13 cellular contexts compared by ENCODE assay signal in genomic region chr9:5947912-5948311, GRCh38. TPM values are rescaled to one million over a fixed set of nuclear protein-coding genes. Genes with fewer than 3 reads are reported as not detected.
DNase-seq lines count a peak whose midpoint lies in the region; ATAC-seq, FAIRE-seq and TF ChIP-seq lines count a peak whose summit lies in the region.
"Had no signal": no experiment of that assay in that cellular context is flagged by ENCODE, and none has a peak within 500 bp of the region (broad histone marks: within the 10 kb centered on the region; RNA-seq: fewer than 3 reads in every experiment).

No MANE protein-coding gene starts in this region.

- no peak for ATAC-seq in GM21515 (IDR thresholded peaks at IDR 0.05; ENCODE audit: unreplicated experiment)
- ATAC-seq: stimulated activated memory B cell treated with anti-CD40 and anti-IgM and Interleukin-4, amounts not matched to agents 10 μg/mL and 1 μg/mL and 100 μg/mL, for 72 hours had no signal

- H3K36me3 ChIP-seq in H7 (replicated peaks; ENCODE audit: control insufficient read depth, insufficient read depth, low read length) (no peaks in the 10 kb centered on the region), SJCRH30 (no peaks in the 10 kb centered on the region)
- H3K36me3 ChIP-seq: esophagus muscularis mucosa had no signal

- H3K4me3 ChIP-seq in H7 (ENCODE audit: insufficient read depth, low read depth, low read length) = no peak overlapping the region
- H3K4me3 ChIP-seq in SJCRH30 = no peak overlapping the region
- H3K4me3 ChIP-seq: esophagus muscularis mucosa, smooth muscle cell had no signal

- H3K27me3 ChIP-seq in H7 (ENCODE audit: control insufficient read depth, insufficient read depth, low read length) = no peaks in the 10 kb centered on the region
- no peaks in the 10 kb centered on the region for H3K27me3 ChIP-seq in SJCRH30
- H3K27me3 ChIP-seq: esophagus muscularis mucosa had no signal

- DNase-seq in GM12891 (ENCODE audit: insufficient read length, low spot score) (no peak), H7 (peak; percentile 10), SJCRH30 (peak; percentile 8 to 61), iPS-NIHi7 (ENCODE audit: extremely low spot score) (peak; percentile 30), NCI-H524 treated with DMSO at 0.1 percent for 48 hours (lab: John Stamatoyannopoulos, UW) (no peak), dedifferentiated amniotic fluid mesenchymal stem cell (ENCODE audit: extremely low spot score) (no peak), NCI-H82 treated with DMSO at 0.1 percent for 48 hours (lab: John Stamatoyannopoulos, UW; ENCODE audit: unreplicated experiment) (no peak)
- DNase-seq: NCI-H446 treated with DMSO at 0.1 percent for 48 hours had no signal

- peak; percentile 74 for FAIRE-seq in GM12891 (lab: Jason Lieb, UNC)

- no peaks in the 10 kb centered on the region for H3K9me3 ChIP-seq in SJCRH30 (replicated peaks)
- H3K9me3 ChIP-seq: esophagus muscularis mucosa had no signal

- H3K4me1 ChIP-seq in SJCRH30 = peaks cover 25% of the 10 kb centered on the region

- no peak overlapping the region for H3K27ac ChIP-seq in SJCRH30
- H3K27ac ChIP-seq: esophagus muscularis mucosa had no signal

- no peak for TF ChIP-seq POLR2A in GM12891 (IDR thresholded peaks at IDR 0.05; ENCODE audit: low read depth, low read length)

TF ChIP-seq in GM12891, 5 proteins besides CTCF, POLR2A, EP300 and RAD21:
- TF ChIP-seq PAX5 (IDR thresholded peaks at IDR 0.05; ENCODE audit: insufficient read depth, low read length, severe bottlenecking) (no peak), POLR2AphosphoS5 (IDR thresholded peaks at IDR 0.05; ENCODE audit: low read depth, low read length) (no peak), TAF1 (IDR thresholded peaks at IDR 0.05; ENCODE audit: low read depth, low read length) (no peak), SPI1 (IDR thresholded peaks at IDR 0.05; ENCODE audit: low read depth, low read length) (no peak), POU2F2 (IDR thresholded peaks at IDR 0.05; ENCODE audit: low read depth, low read length) (no peak)

RNA-seq across cellular contexts. Expression of gene MLANA, which starts 57.2 kb away (rescaled TPM):
- 0.15 TPM for polyA plus RNA-seq in GM12891 (2012; ENCODE audit: low read depth, missing spikeins)
- not detected in 2 replicates for total RNA-seq in H7 (2014; rRNA removed; shearing (Covaris generic))
- 0.04 TPM in 1 of 2 replicates, not detected in the other for total RNA-seq in SJCRH30 (2014; rRNA removed; shearing (Covaris generic))
- total RNA-seq: esophagus muscularis mucosa, lung microvascular endothelial cell, smooth muscle cell had no signal
- polyA plus RNA-seq: smooth muscle cell had no signal

Comparison
In these comparisons a context has a peak if more than half of its experiments do, and no peak if none do; other contexts are left out.
1. DNase-seq: peak in H7 (single experiment), SJCRH30 (2 of 2) and iPS-NIHi7 (single experiment); none in GM12891 (single experiment), NCI-H524 treated with DMSO at 0.1 percent for 48 hours (single experiment), dedifferentiated amniotic fluid mesenchymal stem cell (single experiment) and NCI-H82 treated with DMSO at 0.1 percent for 48 hours (single experiment).